ENCODE assay signal across 8 cellular contexts in genomic region chr6:33200234-33201146, GRCh38. TPM values are rescaled to one million over a fixed set of nuclear protein-coding genes. Genes with fewer than 3 reads are reported as not detected.
DNase-seq lines count a peak whose midpoint lies in the region; ATAC-seq and TF ChIP-seq lines count a peak whose summit lies in the region.

RXRB (minus strand) TSS chr6:33200665; CDS start chr6:33200476, 189 bp downstream.
A gene with protein sequence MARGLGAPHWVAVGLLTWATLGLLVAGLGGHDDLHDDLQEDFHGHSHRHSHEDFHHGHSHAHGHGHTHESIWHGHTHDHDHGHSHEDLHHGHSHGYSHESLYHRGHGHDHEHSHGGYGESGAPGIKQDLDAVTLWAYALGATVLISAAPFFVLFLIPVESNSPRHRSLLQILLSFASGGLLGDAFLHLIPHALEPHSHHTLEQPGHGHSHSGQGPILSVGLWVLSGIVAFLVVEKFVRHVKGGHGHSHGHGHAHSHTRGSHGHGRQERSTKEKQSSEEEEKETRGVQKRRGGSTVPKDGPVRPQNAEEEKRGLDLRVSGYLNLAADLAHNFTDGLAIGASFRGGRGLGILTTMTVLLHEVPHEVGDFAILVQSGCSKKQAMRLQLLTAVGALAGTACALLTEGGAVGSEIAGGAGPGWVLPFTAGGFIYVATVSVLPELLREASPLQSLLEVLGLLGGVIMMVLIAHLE (plus strand): TSS chr6:33200867. CDS start chr6:33201246, 379 bp downstream.

- H3K9me3 ChIP-seq in CD8-positive, alpha-beta T cell (ENCODE audit: low read length): no peaks in the 10 kb centered on the region
- H3K9me3 ChIP-seq in HUES48 (ENCODE audit: control insufficient read depth, insufficient read depth, low read length): no peaks in the 10 kb centered on the region
- no peaks in the 10 kb centered on the region for H3K9me3 ChIP-seq in NT2/D1 (ENCODE audit: insufficient read depth, low read length)

- H3K4me1 Mint-ChIP-seq in CD8-positive, alpha-beta T cell (ENCODE audit: low read depth): peaks cover 78% of the 10 kb centered on the region
- H3K4me1 Mint-ChIP-seq in effector memory CD8-positive, alpha-beta T cell (ENCODE audit: low read depth in 2 of 2): peaks cover 67% of the 10 kb centered on the region in 2 donors

- peaks cover 69% of the 10 kb centered on the region for H3K36me3 Mint-ChIP-seq in CD8-positive, alpha-beta T cell
- peaks cover 59% of the 10 kb centered on the region for H3K36me3 Mint-ChIP-seq in effector memory CD8-positive, alpha-beta T cell (ENCODE audit: insufficient read depth)

- TF ChIP-seq CTCF in CD8-positive, alpha-beta T cell (IDR thresholded peaks at IDR 0.05): no peak

- peak within 1 kb of the TSS; percentile 89 for H3K27ac ChIP-seq in CD8-positive, alpha-beta T cell (ENCODE audit: low read depth, low read length)
- peak within 1 kb of the TSS; percentile 98 for H3K27ac ChIP-seq in HUES48 (ENCODE audit: low read depth, low read length)

- CTCF ChIA-PET in CD8-positive, alpha-beta T cell (lab: Charles Lee): interaction anchor here (6.6 to 7.3 kb wide), 2 partner anchors 40 to 48 kb away, joined by 51 to 76 read pairs; no protein-coding TSS in a partner anchor

- DNase-seq in CD8-positive, alpha-beta T cell: peak; percentile 97 to 99 (median 99)
- peak; percentile 94 for DNase-seq in NT2/D1 (ENCODE audit: low read depth, low spot score)
- DNase-seq in activated CD8-positive, alpha-beta memory T cell treated with anti-CD3 and anti-CD28 coated beads for 48 hours (ENCODE audit: low read depth in 2 of 3, low spot score in 2 of 3): peak; percentile 92 to 96 (median 96)
- DNase-seq in effector memory CD8-positive, alpha-beta T cell: peak; percentile 95 to 96 (median 95)
- peak; percentile 100 for DNase-seq in medulla oblongata (ENCODE audit: extremely low spot score)
- DNase-seq in stimulated activated CD4-positive, alpha-beta T cell treated with anti-CD3 and anti-CD28 coated beads, TNF-alpha, amount 100 ng/mL, for 48 hours (ENCODE audit: low read depth in 3 of 3): peak; percentile 97 to 99 (median 99)

- peaks cover 35% of the 10 kb centered on the region for H3K36me3 ChIP-seq in CD8-positive, alpha-beta T cell (ENCODE audit: insufficient read depth, low read length)
- H3K36me3 ChIP-seq in HUES48 (ENCODE audit: control insufficient read depth, insufficient read depth, low read length) (peaks cover 29% of the 10 kb centered on the region), NT2/D1 (ENCODE audit: insufficient read depth, insufficient read length, low read length) (peaks cover 43% of the 10 kb centered on the region)

- H3K9ac ChIP-seq in HUES48 (ENCODE audit: low read depth, low read length) (peak within 1 kb of the TSS; percentile 89), NT2/D1 (ENCODE audit: insufficient read length, low read depth) (peak within 1 kb of the TSS; percentile 87)

- peak within 1 kb of the TSS; percentile 77 for H3K4me3 ChIP-seq in CD8-positive, alpha-beta T cell (ENCODE audit: low read depth, low read length)
- H3K4me3 ChIP-seq in HUES48 (ENCODE audit: low read depth, low read length): peak within 1 kb of the TSS; percentile 92
- H3K4me3 ChIP-seq in NT2/D1 (ENCODE audit: insufficient read length, low read depth): peak within 1 kb of the TSS; percentile 95

- POLR2A ChIA-PET in CD8-positive, alpha-beta T cell (lab: Charles Lee): interaction anchor here (0.6 to 1.7 kb wide), 2 partner anchors 48 to 71 kb away, joined by 3 to 5 read pairs; partner anchors contain the start of genes RPS18 and VPS52

- H3K27me3 Mint-ChIP-seq in CD8-positive, alpha-beta T cell (ENCODE audit: low read depth): no peaks in the 10 kb centered on the region
- no peaks in the 10 kb centered on the region for H3K27me3 Mint-ChIP-seq in effector memory CD8-positive, alpha-beta T cell

- no peaks in the 10 kb centered on the region for H3K27me3 ChIP-seq in CD8-positive, alpha-beta T cell (ENCODE audit: insufficient read depth, low read length)
- H3K27me3 ChIP-seq in HUES48 (ENCODE audit: control insufficient read depth, insufficient read depth, low read length) (peaks cover 6% of the 10 kb centered on the region), NT2/D1 (ENCODE audit: insufficient read depth, insufficient read length) (no peaks in the 10 kb centered on the region)

- intact Hi-C loops in CD8-positive, alpha-beta T cell (cut with DNase I, micrococcal nuclease): loop anchor here (1.0 to 10.0 kb wide), 17 partner anchors 8 to 1194 kb away; partner anchors contain the start of genes CUTA (in 2 of the 2), RING1 (in 2 of the 2), VPS52 (in 2 of the 2) and BRD2 (in 1 of the 2)

- H3K4me3 Mint-ChIP-seq in CD8-positive, alpha-beta T cell: peak within 1 kb of the TSS; percentile 98
- peak within 1 kb of the TSS; percentile 100 for H3K4me3 Mint-ChIP-seq in effector memory CD8-positive, alpha-beta T cell

- peak; percentile 75 for ATAC-seq in CD8-positive, alpha-beta T cell
- ATAC-seq in GM21360 (IDR thresholded peaks at IDR 0.05; ENCODE audit: unreplicated experiment): peak; percentile 47
- peak; percentile 76 for ATAC-seq in effector memory CD8-positive, alpha-beta T cell (replicated peaks)

- H3K9me3 Mint-ChIP-seq in CD8-positive, alpha-beta T cell: no peaks in the 10 kb centered on the region
- no peaks in the 10 kb centered on the region for H3K9me3 Mint-ChIP-seq in effector memory CD8-positive, alpha-beta T cell

- peak within 1 kb of the TSS; percentile 99 for H3K27ac Mint-ChIP-seq in CD8-positive, alpha-beta T cell
- peak within 1 kb of the TSS; percentile 99 for H3K27ac Mint-ChIP-seq in effector memory CD8-positive, alpha-beta T cell

- peaks cover 57% of the 10 kb centered on the region for H3K4me1 ChIP-seq in CD8-positive, alpha-beta T cell (ENCODE audit: insufficient read depth, low read length)
- H3K4me1 ChIP-seq in HUES48 (ENCODE audit: control insufficient read depth, insufficient read depth, low read length) (peaks cover 16% of the 10 kb centered on the region), NT2/D1 (ENCODE audit: insufficient read depth, insufficient read length) (peaks cover 4% of the 10 kb centered on the region)

RNA-seq across cellular contexts. Expression of gene RXRB, which starts in this region (rescaled TPM):
- 10 to 100 TPM; 39.2 to 40.0 TPM for total RNA-seq in CD8-positive, alpha-beta T cell

RNA-seq across cellular contexts. Expression of the second gene that starts in this region (rescaled TPM):
- total RNA-seq in CD8-positive, alpha-beta T cell: 10 to 100 TPM in 1 of 2 experiments, 1 to 10 TPM in 1; 9.7 to 11.0 TPM

Comparison
In these comparisons a context has a peak if more than half of its experiments do, and no peak if none do; other contexts are left out.
1. Peak in every context shown above with its lines: DNase-seq, ATAC-seq, H3K4me3 ChIP-seq and H3K27ac ChIP-seq.